30 cellular contexts compared by ENCODE assay signal in genomic region chr11:365831-366230, GRCh38. TPM values are rescaled to one million over a fixed set of nuclear protein-coding genes. Genes with fewer than 3 reads are reported as not detected.
"Had no signal": no experiment of that assay in that cellular context is flagged by ENCODE, and none has a peak within 500 bp of the region (broad histone marks: within the 10 kb centered on the region; RNA-seq: fewer than 3 reads in every experiment).

No MANE protein-coding gene starts in this region.

- H3K9me3 Mint-ChIP-seq: activated B cell treated with CpG ODN at 0.5 μM for 24 hours; activated CD8-positive, alpha-beta T cell treated with anti-CD3 and anti-CD28 coated beads for 36 hours; activated naive CD4-positive, alpha-beta T cell treated with anti-CD3 and anti-CD28 coated beads, Interleukin-2, amount 50 U/mL, for 24 hours; activated naive CD8-positive, alpha-beta T cell treated with anti-CD3 and anti-CD28 coated beads, Interleukin-2, amount 50 U/mL, for 24 hours; activated T-cell treated with anti-CD3 and anti-CD28 coated beads, Interleukin-2, amount 50 U/mL, for 4 hours; activated T-helper 17 cell treated with anti-CD3 and anti-CD28 coated beads, Interleukin-2, amount 50 U/mL, for 72 hours; central memory CD8-positive, alpha-beta T cell had no signal

- H3K36me3 Mint-ChIP-seq: activated naive CD4-positive, alpha-beta T cell treated with anti-CD3 and anti-CD28 coated beads, Interleukin-2, amount 50 U/mL, for 24 hours; activated naive CD8-positive, alpha-beta T cell treated with anti-CD3 and anti-CD28 coated beads for 36 hours had no signal

- ATAC-seq: activated CD4-positive, CD25-positive, alpha-beta regulatory T cell treated with anti-CD3 and anti-CD28 coated beads, Interleukin-2, amount 50 U/mL, for 24 hours; activated CD8-positive, alpha-beta T cell treated with anti-CD3 and anti-CD28 coated beads for 36 hours; activated naive CD8-positive, alpha-beta T cell treated with anti-CD3 and anti-CD28 coated beads, Interleukin-2, amount 50 U/mL, for 24 hours; activated T-cell treated with anti-CD3 and anti-CD28 coated beads, Interleukin-2, amount 50 U/mL, for 4 hours; activated T-helper 17 cell treated with anti-CD3 and anti-CD28 coated beads, Interleukin-2, amount 50 U/mL, for 72 hours; esophagus mucosa; T-helper 17 cell had no signal

- DNase-seq: activated B cell treated with CpG ODN at 0.5 μM for 24 hours; activated CD4-positive, alpha-beta T cell treated with anti-CD3 and anti-CD28 coated beads for 48 hours; activated CD4-positive, alpha-beta T cell treated with anti-CD3 and anti-CD28 coated beads, Interleukin-2, amount 50 U/mL, for 1 hour; activated CD4-positive, alpha-beta T cell treated with anti-CD3 and anti-CD28 coated beads, Interleukin-2, amount 50 U/mL, for 48 hours; activated CD8-positive, alpha-beta memory T cell treated with anti-CD3 and anti-CD28 coated beads for 24 hours; activated CD8-positive, alpha-beta T cell treated with anti-CD3 and anti-CD28 coated beads for 36 hours; activated effector memory CD4-positive, alpha-beta T cell treated with Interleukin-2 at 50 U/mL for 16 hours; activated naive CD4-positive, alpha-beta T cell treated with anti-CD3 and anti-CD28 coated beads for 36 hours; activated naive CD8-positive, alpha-beta T cell treated with anti-CD3 and anti-CD28 coated beads for 36 hours; activated naive CD8-positive, alpha-beta T cell treated with anti-CD3 and anti-CD28 coated beads, Interleukin-2, amount 50 U/mL, for 24 hours; activated T-cell treated with anti-CD3 and anti-CD28 coated beads, Interleukin-2, amount 50 U/mL, for 4 hours; adrenal gland; brain microvascular endothelial cell; effector memory CD4-positive, alpha-beta T cell; endodermal cell; foreskin fibroblast; head of caudate nucleus; T-helper 1 cell; T-helper 17 cell; T1000; WERI-Rb-1 had no signal

- H3K4me3 Mint-ChIP-seq: activated B cell treated with CpG ODN at 0.5 μM for 24 hours; activated CD8-positive, alpha-beta T cell treated with anti-CD3 and anti-CD28 coated beads for 36 hours; activated naive CD4-positive, alpha-beta T cell treated with anti-CD3 and anti-CD28 coated beads for 36 hours; activated naive CD4-positive, alpha-beta T cell treated with anti-CD3 and anti-CD28 coated beads, Interleukin-2, amount 50 U/mL, for 24 hours; activated naive CD8-positive, alpha-beta T cell treated with anti-CD3 and anti-CD28 coated beads for 36 hours; activated naive CD8-positive, alpha-beta T cell treated with anti-CD3 and anti-CD28 coated beads, Interleukin-2, amount 50 U/mL, for 24 hours; activated T-cell treated with anti-CD3 and anti-CD28 coated beads, Interleukin-2, amount 50 U/mL, for 4 hours; activated T-helper 17 cell treated with anti-CD3 and anti-CD28 coated beads, Interleukin-2, amount 50 U/mL, for 72 hours; central memory CD8-positive, alpha-beta T cell; dendritic cell treated with granulocyte-macrophage colony-stimulating factor and Interleukin-4, amounts not matched to agents 40 ng/mL and 50 ng/mL, for 4 days; endodermal cell; T-helper 17 cell; T-helper 2 cell treated with Interferon-gamma antibody and Interleukin-4, amounts not matched to agents 5 μg/mL and 100 μg/mL, for 36 hours had no signal

- H3K27ac Mint-ChIP-seq: activated B cell treated with CpG ODN at 0.5 μM for 24 hours; activated CD8-positive, alpha-beta T cell treated with anti-CD3 and anti-CD28 coated beads for 36 hours; activated naive CD4-positive, alpha-beta T cell treated with anti-CD3 and anti-CD28 coated beads for 36 hours; activated naive CD4-positive, alpha-beta T cell treated with anti-CD3 and anti-CD28 coated beads, Interleukin-2, amount 50 U/mL, for 24 hours; activated naive CD8-positive, alpha-beta T cell treated with anti-CD3 and anti-CD28 coated beads for 36 hours; activated naive CD8-positive, alpha-beta T cell treated with anti-CD3 and anti-CD28 coated beads, Interleukin-2, amount 50 U/mL, for 24 hours; activated T-helper 17 cell treated with anti-CD3 and anti-CD28 coated beads, Interleukin-2, amount 50 U/mL, for 72 hours; dendritic cell treated with granulocyte-macrophage colony-stimulating factor and Interleukin-4, amounts not matched to agents 40 ng/mL and 50 ng/mL, for 4 days; endodermal cell; T-helper 17 cell; T-helper 2 cell treated with Interferon-gamma antibody and Interleukin-4, amounts not matched to agents 5 μg/mL and 100 μg/mL, for 36 hours had no signal

RNA-seq across cellular contexts. Expression of gene B4GALNT4, which starts 3.5 kb away (rescaled TPM):
- total RNA-seq: activated B cell treated with CpG ODN at 0.5 μM for 24 hours, ascending aorta had no signal

RNA-seq across cellular contexts. Expression of gene PKP3, which starts 28.2 kb away (rescaled TPM):
- total RNA-seq: activated naive CD4-positive, alpha-beta T cell treated with anti-CD3 and anti-CD28 coated beads for 36 hours; activated naive CD8-positive, alpha-beta T cell treated with anti-CD3 and anti-CD28 coated beads for 36 hours; activated T-helper 17 cell treated with anti-CD3 and anti-CD28 coated beads, Interleukin-2, amount 50 U/mL, for 72 hours; ascending aorta; frontal cortex; T-helper 17 cell had no signal
